21 cellular contexts compared by ENCODE assay signal in genomic region chr5:9440517-9440916, GRCh38.
DNase-seq lines count a peak whose midpoint lies in the region; ATAC-seq, FAIRE-seq and TF ChIP-seq lines count a peak whose summit lies in the region.
"Had no signal": no experiment of that assay in that cellular context is flagged by ENCODE, and none has a peak within 500 bp of the region (broad histone marks: within the 10 kb centered on the region; RNA-seq: fewer than 3 reads in every experiment).

No MANE protein-coding gene starts in this region.

- TF ChIP-seq EP300 in suprapubic skin (IDR thresholded peaks at IDR 0.05), result no peak

- H3K9me3 ChIP-seq in adipocyte (ENCODE audit: control insufficient read depth, low read length) (no peaks in the 10 kb centered on the region), suprapubic skin (no peaks in the 10 kb centered on the region)
- H3K9me3 ChIP-seq: right atrium auricular region, thoracic aorta had no signal

- H3K27ac ChIP-seq in suprapubic skin, result no peak overlapping the region
- H3K27ac ChIP-seq: right atrium auricular region, thoracic aorta had no signal

- H3K4me3 ChIP-seq in adipocyte (ENCODE audit: low read length) (peak overlapping the region; percentile 7), foreskin fibroblast (ENCODE audit: low read depth in 1 of 2, low read length in 2 of 2) (no peak overlapping the region), suprapubic skin (no peak overlapping the region)
- H3K4me3 ChIP-seq: GM12878, right atrium auricular region, thoracic aorta had no signal

- peak; percentile 75 for DNase-seq in A172 (ENCODE audit: low spot score)
- peak; percentile 84 for DNase-seq in HS-5 (ENCODE audit: low read depth)
- DNase-seq in adipocyte (ENCODE audit: low read depth), result peak; percentile 36
- peak; percentile 79 to 85 for DNase-seq in foreskin fibroblast
- DNase-seq in GM12891 (ENCODE audit: insufficient read length, low spot score), result no peak
- no peak for DNase-seq in suprapubic skin (ENCODE audit: low spot score in 2 of 2)
- DNase-seq: activated CD8-positive, alpha-beta memory T cell treated with anti-CD3 and anti-CD28 coated beads, Interleukin-2, amount 50 U/mL, for 4 hours; caudate nucleus; effector memory CD8-positive, alpha-beta T cell; immature natural killer cell; MV-4-11; NCI-H2081 treated with DMSO at 0.1 percent for 48 hours; stimulated activated CD8-positive, alpha-beta memory T cell treated with anti-CD3 and anti-CD28 coated beads, Interleukin-4, amount 100 ng/mL, for 48 hours had no signal

- TF ChIP-seq POLR2A in GM12891 (IDR thresholded peaks at IDR 0.05; ENCODE audit: low read depth, low read length), result no peak
- no peak for TF ChIP-seq POLR2A in suprapubic skin (IDR thresholded peaks at IDR 0.05)

- no peak for FAIRE-seq in GM12891 (lab: Jason Lieb, UNC)
- FAIRE-seq: A204.1, GM12878, H1 had no signal

- TF ChIP-seq CTCF in foreskin fibroblast (IDR thresholded peaks at IDR 0.05; ENCODE audit: low read depth, low read length), result no peak
- TF ChIP-seq CTCF in suprapubic skin (IDR thresholded peaks at IDR 0.05), result no peak

- H3K9ac ChIP-seq in adipocyte (ENCODE audit: low read length), result no peak overlapping the region

- ATAC-seq in GM21737 (IDR thresholded peaks at IDR 0.05; ENCODE audit: unreplicated experiment) (no peak), GM18868 (IDR thresholded peaks at IDR 0.05; ENCODE audit: unreplicated experiment) (no peak)
- ATAC-seq: effector memory CD8-positive, alpha-beta T cell; GM12878; natural killer cell treated with Interleukin-12 subunit alpha and Interleukin-12 subunit beta and Interleukin-15 and Interleukin-18, amount 100 ng/mL, for 72 hours had no signal

- H3K36me3 ChIP-seq in adipocyte (ENCODE audit: control insufficient read depth, insufficient read depth, low read length, severe bottlenecking), result no peaks in the 10 kb centered on the region
- H3K36me3 ChIP-seq in suprapubic skin, result no peaks in the 10 kb centered on the region
- H3K36me3 ChIP-seq: right atrium auricular region, thoracic aorta had no signal

- no peaks in the 10 kb centered on the region for H3K27me3 ChIP-seq in adipocyte (replicated peaks; ENCODE audit: control insufficient read depth, insufficient read depth, low read length)
- no peaks in the 10 kb centered on the region for H3K27me3 ChIP-seq in suprapubic skin
- H3K27me3 ChIP-seq: right atrium auricular region had no signal

- H3K4me1 ChIP-seq in adipocyte (ENCODE audit: control insufficient read depth, insufficient read depth, low read length), result peaks cover 22% of the 10 kb centered on the region
- H3K4me1 ChIP-seq in suprapubic skin, result peaks cover 13% of the 10 kb centered on the region

- 69% methylated on average over 2 of the region's 2 CpGs for WGBS in suprapubic skin

TF ChIP-seq in GM12891, 5 proteins besides CTCF, POLR2A, EP300 and RAD21:
- TF ChIP-seq POU2F2 (IDR thresholded peaks at IDR 0.05; ENCODE audit: low read depth, low read length), result no peak

Comparison
In these comparisons a context has a peak if more than half of its experiments do, and no peak if none do; other contexts are left out.
1. DNase-seq: peak in A172 (single experiment), HS-5 (single experiment), adipocyte (single experiment) and foreskin fibroblast (2 of 2); none in GM12891 (single experiment) and suprapubic skin (0 of 2).